In the genomic region with DNA sequence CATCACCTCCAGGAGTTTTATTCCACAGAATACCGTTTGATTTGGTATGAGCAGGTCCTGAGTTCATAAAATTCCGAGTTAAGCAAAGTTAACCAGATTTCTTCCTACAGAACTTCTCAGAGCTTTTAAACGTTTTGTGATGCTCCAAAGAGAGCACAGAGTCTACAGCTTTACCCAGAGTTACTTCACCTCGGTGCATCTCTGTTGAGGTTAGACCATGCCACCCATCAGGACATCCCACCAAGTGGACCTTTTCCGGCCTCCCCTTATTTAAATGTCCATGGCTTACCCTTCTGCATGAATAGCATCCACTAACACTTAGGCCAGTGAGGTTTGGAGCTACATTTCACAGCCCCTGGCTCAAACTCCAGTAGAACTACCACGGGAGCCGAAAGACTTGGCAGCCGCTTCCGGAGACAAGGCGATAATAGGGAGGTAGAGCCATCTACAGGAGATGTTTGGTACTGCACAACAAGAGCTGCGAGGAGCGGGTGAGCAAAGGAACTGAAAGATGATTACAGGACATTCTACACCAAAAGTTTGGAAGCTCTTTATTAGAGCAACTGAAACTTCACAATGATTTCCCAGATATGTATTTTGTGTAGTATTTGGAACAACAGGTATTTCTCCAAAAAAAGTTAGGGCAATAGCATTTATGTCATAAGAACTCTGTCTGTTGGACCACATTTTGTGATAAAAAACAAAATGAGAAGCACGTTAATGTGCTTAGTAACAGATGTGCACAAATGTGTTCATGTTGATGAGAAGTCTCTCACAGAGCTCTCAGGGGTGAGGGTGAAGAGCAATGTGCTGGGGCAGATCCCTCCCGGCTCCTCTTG, we compare ENCODE assay signal across 1 cellular context.
TF ChIP-seq lines count a peak whose summit lies in the region.

No MANE protein-coding gene starts in this region.

TF ChIP-seq in K562, 482 proteins besides CTCF, POLR2A, EP300 and RAD21 (continued from another document):
- TF ChIP-seq, protein P1, sequence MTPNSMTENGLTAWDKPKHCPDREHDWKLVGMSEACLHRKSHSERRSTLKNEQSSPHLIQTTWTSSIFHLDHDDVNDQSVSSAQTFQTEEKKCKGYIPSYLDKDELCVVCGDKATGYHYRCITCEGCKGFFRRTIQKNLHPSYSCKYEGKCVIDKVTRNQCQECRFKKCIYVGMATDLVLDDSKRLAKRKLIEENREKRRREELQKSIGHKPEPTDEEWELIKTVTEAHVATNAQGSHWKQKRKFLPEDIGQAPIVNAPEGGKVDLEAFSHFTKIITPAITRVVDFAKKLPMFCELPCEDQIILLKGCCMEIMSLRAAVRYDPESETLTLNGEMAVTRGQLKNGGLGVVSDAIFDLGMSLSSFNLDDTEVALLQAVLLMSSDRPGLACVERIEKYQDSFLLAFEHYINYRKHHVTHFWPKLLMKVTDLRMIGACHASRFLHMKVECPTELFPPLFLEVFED (CRISPR knock-in tag; conservative IDR thresholded peaks at IDR 0.05): no peak
- TF ChIP-seq PTBP1 (IDR thresholded peaks at IDR 0.05; ENCODE audit: low read depth, low read length) (no peak), ATF7 (IDR thresholded peaks at IDR 0.05) (no peak), ELF1 (tag; IDR thresholded peaks at IDR 0.05) (peak; percentile 41; the same call in 1 of the 2 replicates), ETV5 (CRISPR knock-in tag; IDR thresholded peaks at IDR 0.05; ENCODE audit: low read depth) (peak; percentile 41; the same call in 1 of the 2 replicates), KAT2B (IDR thresholded peaks at IDR 0.05; ENCODE audit: low read depth, low read length) (no peak)
- TF ChIP-seq, protein P2, sequence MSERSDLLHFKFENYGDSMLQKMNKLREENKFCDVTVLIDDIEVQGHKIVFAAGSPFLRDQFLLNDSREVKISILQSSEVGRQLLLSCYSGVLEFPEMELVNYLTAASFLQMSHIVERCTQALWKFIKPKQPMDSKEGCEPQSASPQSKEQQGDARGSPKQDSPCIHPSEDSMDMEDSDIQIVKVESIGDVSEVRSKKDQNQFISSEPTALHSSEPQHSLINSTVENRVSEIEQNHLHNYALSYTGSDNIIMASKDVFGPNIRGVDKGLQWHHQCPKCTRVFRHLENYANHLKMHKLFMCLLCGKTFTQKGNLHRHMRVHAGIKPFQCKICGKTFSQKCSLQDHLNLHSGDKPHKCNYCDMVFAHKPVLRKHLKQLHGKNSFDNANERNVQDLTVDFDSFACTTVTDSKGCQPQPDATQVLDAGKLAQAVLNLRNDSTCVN (CRISPR knock-in tag; IDR thresholded peaks at IDR 0.05): no peak
- TF ChIP-seq, protein P3, sequence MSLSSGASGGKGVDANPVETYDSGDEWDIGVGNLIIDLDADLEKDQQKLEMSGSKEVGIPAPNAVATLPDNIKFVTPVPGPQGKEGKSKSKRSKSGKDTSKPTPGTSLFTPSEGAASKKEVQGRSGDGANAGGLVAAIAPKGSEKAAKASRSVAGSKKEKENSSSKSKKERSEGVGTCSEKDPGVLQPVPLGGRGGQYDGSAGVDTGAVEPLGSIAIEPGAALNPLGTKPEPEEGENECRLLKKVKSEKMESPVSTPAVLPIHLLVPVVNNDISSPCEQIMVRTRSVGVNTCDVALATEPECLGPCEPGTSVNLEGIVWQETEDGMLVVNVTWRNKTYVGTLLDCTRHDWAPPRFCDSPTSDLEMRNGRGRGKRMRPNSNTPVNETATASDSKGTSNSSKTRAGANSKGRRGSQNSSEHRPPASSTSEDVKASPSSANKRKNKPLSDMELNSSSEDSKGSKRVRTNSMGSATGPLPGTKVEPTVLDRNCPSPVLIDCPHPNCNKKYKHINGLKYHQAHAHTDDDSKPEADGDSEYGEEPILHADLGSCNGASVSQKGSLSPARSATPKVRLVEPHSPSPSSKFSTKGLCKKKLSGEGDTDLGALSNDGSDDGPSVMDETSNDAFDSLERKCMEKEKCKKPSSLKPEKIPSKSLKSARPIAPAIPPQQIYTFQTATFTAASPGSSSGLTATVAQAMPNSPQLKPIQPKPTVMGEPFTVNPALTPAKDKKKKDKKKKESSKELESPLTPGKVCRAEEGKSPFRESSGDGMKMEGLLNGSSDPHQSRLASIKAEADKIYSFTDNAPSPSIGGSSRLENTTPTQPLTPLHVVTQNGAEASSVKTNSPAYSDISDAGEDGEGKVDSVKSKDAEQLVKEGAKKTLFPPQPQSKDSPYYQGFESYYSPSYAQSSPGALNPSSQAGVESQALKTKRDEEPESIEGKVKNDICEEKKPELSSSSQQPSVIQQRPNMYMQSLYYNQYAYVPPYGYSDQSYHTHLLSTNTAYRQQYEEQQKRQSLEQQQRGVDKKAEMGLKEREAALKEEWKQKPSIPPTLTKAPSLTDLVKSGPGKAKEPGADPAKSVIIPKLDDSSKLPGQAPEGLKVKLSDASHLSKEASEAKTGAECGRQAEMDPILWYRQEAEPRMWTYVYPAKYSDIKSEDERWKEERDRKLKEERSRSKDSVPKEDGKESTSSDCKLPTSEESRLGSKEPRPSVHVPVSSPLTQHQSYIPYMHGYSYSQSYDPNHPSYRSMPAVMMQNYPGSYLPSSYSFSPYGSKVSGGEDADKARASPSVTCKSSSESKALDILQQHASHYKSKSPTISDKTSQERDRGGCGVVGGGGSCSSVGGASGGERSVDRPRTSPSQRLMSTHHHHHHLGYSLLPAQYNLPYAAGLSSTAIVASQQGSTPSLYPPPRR (CRISPR knock-in tag; IDR thresholded peaks at IDR 0.05; ENCODE audit: borderline replicate concordance): no peak
- TF ChIP-seq, protein P4, sequence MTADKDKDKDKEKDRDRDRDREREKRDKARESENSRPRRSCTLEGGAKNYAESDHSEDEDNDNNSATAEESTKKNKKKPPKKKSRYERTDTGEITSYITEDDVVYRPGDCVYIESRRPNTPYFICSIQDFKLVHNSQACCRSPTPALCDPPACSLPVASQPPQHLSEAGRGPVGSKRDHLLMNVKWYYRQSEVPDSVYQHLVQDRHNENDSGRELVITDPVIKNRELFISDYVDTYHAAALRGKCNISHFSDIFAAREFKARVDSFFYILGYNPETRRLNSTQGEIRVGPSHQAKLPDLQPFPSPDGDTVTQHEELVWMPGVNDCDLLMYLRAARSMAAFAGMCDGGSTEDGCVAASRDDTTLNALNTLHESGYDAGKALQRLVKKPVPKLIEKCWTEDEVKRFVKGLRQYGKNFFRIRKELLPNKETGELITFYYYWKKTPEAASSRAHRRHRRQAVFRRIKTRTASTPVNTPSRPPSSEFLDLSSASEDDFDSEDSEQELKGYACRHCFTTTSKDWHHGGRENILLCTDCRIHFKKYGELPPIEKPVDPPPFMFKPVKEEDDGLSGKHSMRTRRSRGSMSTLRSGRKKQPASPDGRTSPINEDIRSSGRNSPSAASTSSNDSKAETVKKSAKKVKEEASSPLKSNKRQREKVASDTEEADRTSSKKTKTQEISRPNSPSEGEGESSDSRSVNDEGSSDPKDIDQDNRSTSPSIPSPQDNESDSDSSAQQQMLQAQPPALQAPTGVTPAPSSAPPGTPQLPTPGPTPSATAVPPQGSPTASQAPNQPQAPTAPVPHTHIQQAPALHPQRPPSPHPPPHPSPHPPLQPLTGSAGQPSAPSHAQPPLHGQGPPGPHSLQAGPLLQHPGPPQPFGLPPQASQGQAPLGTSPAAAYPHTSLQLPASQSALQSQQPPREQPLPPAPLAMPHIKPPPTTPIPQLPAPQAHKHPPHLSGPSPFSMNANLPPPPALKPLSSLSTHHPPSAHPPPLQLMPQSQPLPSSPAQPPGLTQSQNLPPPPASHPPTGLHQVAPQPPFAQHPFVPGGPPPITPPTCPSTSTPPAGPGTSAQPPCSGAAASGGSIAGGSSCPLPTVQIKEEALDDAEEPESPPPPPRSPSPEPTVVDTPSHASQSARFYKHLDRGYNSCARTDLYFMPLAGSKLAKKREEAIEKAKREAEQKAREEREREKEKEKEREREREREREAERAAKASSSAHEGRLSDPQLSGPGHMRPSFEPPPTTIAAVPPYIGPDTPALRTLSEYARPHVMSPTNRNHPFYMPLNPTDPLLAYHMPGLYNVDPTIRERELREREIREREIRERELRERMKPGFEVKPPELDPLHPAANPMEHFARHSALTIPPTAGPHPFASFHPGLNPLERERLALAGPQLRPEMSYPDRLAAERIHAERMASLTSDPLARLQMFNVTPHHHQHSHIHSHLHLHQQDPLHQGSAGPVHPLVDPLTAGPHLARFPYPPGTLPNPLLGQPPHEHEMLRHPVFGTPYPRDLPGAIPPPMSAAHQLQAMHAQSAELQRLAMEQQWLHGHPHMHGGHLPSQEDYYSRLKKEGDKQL (CRISPR knock-in tag; IDR thresholded peaks at IDR 0.05; ENCODE audit: borderline replicate concordance): no peak
- TF ChIP-seq, protein P5, sequence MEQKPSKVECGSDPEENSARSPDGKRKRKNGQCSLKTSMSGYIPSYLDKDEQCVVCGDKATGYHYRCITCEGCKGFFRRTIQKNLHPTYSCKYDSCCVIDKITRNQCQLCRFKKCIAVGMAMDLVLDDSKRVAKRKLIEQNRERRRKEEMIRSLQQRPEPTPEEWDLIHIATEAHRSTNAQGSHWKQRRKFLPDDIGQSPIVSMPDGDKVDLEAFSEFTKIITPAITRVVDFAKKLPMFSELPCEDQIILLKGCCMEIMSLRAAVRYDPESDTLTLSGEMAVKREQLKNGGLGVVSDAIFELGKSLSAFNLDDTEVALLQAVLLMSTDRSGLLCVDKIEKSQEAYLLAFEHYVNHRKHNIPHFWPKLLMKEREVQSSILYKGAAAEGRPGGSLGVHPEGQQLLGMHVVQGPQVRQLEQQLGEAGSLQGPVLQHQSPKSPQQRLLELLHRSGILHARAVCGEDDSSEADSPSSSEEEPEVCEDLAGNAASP (IDR thresholded peaks at IDR 0.05): no peak
